16 cellular contexts compared by ENCODE assay signal in the genomic region with DNA sequence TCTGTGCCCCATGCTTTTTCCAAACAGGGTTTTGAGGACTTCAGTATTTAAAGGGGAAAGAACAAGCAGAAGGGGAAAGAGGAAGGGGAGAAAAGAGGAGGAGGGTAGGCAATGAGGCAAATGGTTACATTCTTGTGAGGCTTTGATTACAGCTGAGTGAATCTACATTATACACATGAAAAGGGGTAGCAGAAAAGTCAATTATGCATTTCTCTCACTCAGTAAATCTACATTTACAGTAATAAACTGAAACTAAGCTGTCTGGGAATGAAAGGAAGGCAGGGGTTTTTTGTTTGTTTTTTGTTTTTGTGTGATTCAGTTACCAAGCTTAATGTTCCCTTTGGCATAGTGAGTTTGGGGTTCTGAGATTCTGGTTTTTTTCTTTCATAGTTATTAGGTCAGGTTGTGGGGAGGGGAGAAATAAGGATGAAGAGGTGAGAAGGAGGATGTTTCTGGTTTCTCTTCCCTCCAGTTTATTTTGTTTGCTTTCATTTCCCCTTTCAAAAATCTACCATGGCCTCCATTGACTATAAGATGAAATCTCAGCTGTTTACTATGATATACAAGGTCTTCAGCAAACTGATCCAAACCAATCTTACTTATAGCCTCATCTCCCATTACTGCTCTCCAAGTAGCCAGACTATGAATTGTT. TPM values are rescaled to one million over a fixed set of nuclear protein-coding genes. Genes with fewer than 3 reads are reported as not detected.
DNase-seq lines count a peak whose midpoint lies in the region; ATAC-seq and TF ChIP-seq lines count a peak whose summit lies in the region.
"Had no signal": no experiment of that assay in that cellular context is flagged by ENCODE, and none has a peak within 500 bp of the region (broad histone marks: within the 10 kb centered on the region; RNA-seq: fewer than 3 reads in every experiment).

No MANE protein-coding gene starts in this region.

- no peaks in the 10 kb centered on the region for H3K79me1 ChIP-seq in mesenchymal stem cell (replicated peaks; ENCODE audit: low read length, poor library complexity, severe bottlenecking)

- H3K9ac ChIP-seq in mesenchymal stem cell (ENCODE audit: low read length): peak overlapping the region; percentile 20
- H3K9ac ChIP-seq: SK-N-SH had no signal

- H3K4me1 Mint-ChIP-seq in IgD-negative memory B cell: peaks cover 15 to 19% (median 18%) of the 10 kb centered on the region in 3 donors
- H3K4me1 Mint-ChIP-seq: activated naive CD4-positive, alpha-beta T cell treated with anti-CD3 and anti-CD28 coated beads, Interleukin-2, amount 50 U/mL, for 24 hours had no signal

- no peaks in the 10 kb centered on the region for H3K36me3 ChIP-seq in mesenchymal stem cell (ENCODE audit: control insufficient read depth in 1 of 2, insufficient read depth in 2 of 2, low read depth in 1 of 2, low read length in 2 of 2)
- H3K36me3 ChIP-seq: WERI-Rb-1 had no signal

- H2AFZ ChIP-seq in mesenchymal stem cell (ENCODE audit: low read depth, low read length): no peak overlapping the region

- H3K27ac Mint-ChIP-seq in IgD-negative memory B cell: peak overlapping the region; percentile 37 to 93 (median 60)
- H3K27ac Mint-ChIP-seq: activated naive CD4-positive, alpha-beta T cell treated with anti-CD3 and anti-CD28 coated beads, Interleukin-2, amount 50 U/mL, for 24 hours had no signal

- no peak overlapping the region for H2BK120ac ChIP-seq in mesenchymal stem cell (ENCODE audit: low read depth, low read length)

- no peaks in the 10 kb centered on the region for H3K36me3 Mint-ChIP-seq in IgD-negative memory B cell
- H3K36me3 Mint-ChIP-seq: activated naive CD4-positive, alpha-beta T cell treated with anti-CD3 and anti-CD28 coated beads, Interleukin-2, amount 50 U/mL, for 24 hours had no signal

- H3K27me3 Mint-ChIP-seq in IgD-negative memory B cell: no peaks in the 10 kb centered on the region

- no peak overlapping the region for H3K27ac ChIP-seq in mesenchymal stem cell (ENCODE audit: low read length, poor library complexity, severe bottlenecking)
- H3K27ac ChIP-seq in dorsolateral prefrontal cortex: no peak overlapping the region
- H3K27ac ChIP-seq: WERI-Rb-1 had no signal

- H3K14ac ChIP-seq in mesenchymal stem cell (ENCODE audit: low read length in 2 of 2): no peak overlapping the region

- peak overlapping the region in 1 of 4 donors; percentile 65 for H3K4me3 Mint-ChIP-seq in IgD-negative memory B cell
- H3K4me3 Mint-ChIP-seq: activated naive CD4-positive, alpha-beta T cell treated with anti-CD3 and anti-CD28 coated beads, Interleukin-2, amount 50 U/mL, for 24 hours had no signal

- DNase-seq in mesenchymal stem cell (no peak), NK-92 (lab: John Stamatoyannopoulos, UW; ENCODE audit: unreplicated experiment) (no peak), AG20443 (ENCODE audit: low spot score) (no peak), dorsolateral prefrontal cortex (no peak)
- DNase-seq: activated CD8-positive, alpha-beta memory T cell treated with anti-CD3 and anti-CD28 coated beads, Interleukin-2, amount 50 U/mL, for 4 hours; foreskin melanocyte; SK-N-SH; stimulated activated CD4-positive, alpha-beta T cell treated with anti-CD3 and anti-CD28 coated beads, Interleukin-4, amount 100 ng/mL, for 4 hours; stimulated activated naive CD4-positive, alpha-beta T cell; WERI-Rb-1 had no signal

- H3K4me2 ChIP-seq in mesenchymal stem cell (ENCODE audit: low read length, poor library complexity, severe bottlenecking): no peak overlapping the region
- H3K4me2 ChIP-seq: SK-N-SH had no signal

- H2AK5ac ChIP-seq in mesenchymal stem cell (ENCODE audit: low read length, severe bottlenecking): no peak overlapping the region

- no peak overlapping the region for H2BK5ac ChIP-seq in mesenchymal stem cell (ENCODE audit: low read depth, low read length, poor library complexity, severe bottlenecking)

- H3K23ac ChIP-seq in mesenchymal stem cell (ENCODE audit: low read length in 2 of 2): no peak overlapping the region

- no peak overlapping the region for H3K4ac ChIP-seq in mesenchymal stem cell (ENCODE audit: low read depth in 1 of 2, low read length in 2 of 2)

- no peak overlapping the region for H2BK12ac ChIP-seq in mesenchymal stem cell (ENCODE audit: low read length in 2 of 2)

- no peak overlapping the region for H3K18ac ChIP-seq in mesenchymal stem cell (ENCODE audit: low read depth in 1 of 2, low read length in 2 of 2)

- H3K27me3 ChIP-seq in mesenchymal stem cell (ENCODE audit: control insufficient read depth in 1 of 2, insufficient read depth in 1 of 2, low read length in 2 of 2) (no peaks in the 10 kb centered on the region), dorsolateral prefrontal cortex (no peaks in the 10 kb centered on the region)

- no peak overlapping the region for H4K8ac ChIP-seq in mesenchymal stem cell (ENCODE audit: low read length)

- intact Hi-C loops in dorsolateral prefrontal cortex (cut with DNase I): no loop called here

- no peak overlapping the region for H2BK15ac ChIP-seq in mesenchymal stem cell (ENCODE audit: low read depth, poor library complexity, severe bottlenecking)

- no peaks in the 10 kb centered on the region for H3K4me1 ChIP-seq in mesenchymal stem cell (ENCODE audit: control insufficient read depth, insufficient read depth, low read depth, low read length)

- TF ChIP-seq CTCF in dorsolateral prefrontal cortex (IDR thresholded peaks at IDR 0.05 in 54 of 56, conservative IDR thresholded peaks at IDR 0.05 in 2 of 56; ENCODE audit: low read depth in 1 of 56, partially characterized antibody in 56 of 56): no peak

- ATAC-seq in GM18505 (IDR thresholded peaks at IDR 0.05; ENCODE audit: unreplicated experiment) (peak; percentile 75), GM21529 (IDR thresholded peaks at IDR 0.05; ENCODE audit: unreplicated experiment) (peak; percentile 64), HG02970 (IDR thresholded peaks at IDR 0.05; ENCODE audit: low FRiP score, unreplicated experiment) (no peak)

- peaks cover 0 to 2% (median 0%) of the 10 kb centered on the region in 3 donors for H3K9me3 Mint-ChIP-seq in IgD-negative memory B cell
- H3K9me3 Mint-ChIP-seq: activated naive CD4-positive, alpha-beta T cell treated with anti-CD3 and anti-CD28 coated beads, Interleukin-2, amount 50 U/mL, for 24 hours had no signal

- no peak overlapping the region for H4K91ac ChIP-seq in mesenchymal stem cell (ENCODE audit: low read length)

- H3K4me3 ChIP-seq in mesenchymal stem cell (ENCODE audit: insufficient read depth in 1 of 2, low read depth in 1 of 2, low read length in 2 of 2) (no peak overlapping the region), dorsolateral prefrontal cortex (no peak overlapping the region)

- H3K9me3 ChIP-seq in mesenchymal stem cell (ENCODE audit: control insufficient read depth, low read length): no peaks in the 10 kb centered on the region
- H3K9me3 ChIP-seq: SK-N-SH had no signal

- TF ChIP-seq POLR2A in GM18505 (IDR thresholded peaks at IDR 0.05; ENCODE audit: borderline replicate concordance, extremely low read depth, insufficient read depth, insufficient read length): no peak

RNA-seq across cellular contexts. Expression of a gene that starts 18.7 kb away (rescaled TPM):
- polyA plus RNA-seq in IgD-negative memory B cell: not detected
- not detected for polyA plus RNA-seq in mesenchymal stem cell (2013, experiment 1 of 2)
- polyA plus RNA-seq in mesenchymal stem cell (2013, experiment 2 of 2): not detected
- under 1 TPM in 1 of 120 experiments, not detected in 119; 0.11 TPM for total RNA-seq in dorsolateral prefrontal cortex
- total RNA-seq: Daoy had no signal
- polyA plus RNA-seq: SK-N-SH had no signal

RNA-seq across cellular contexts. Expression of a gene that starts 42.6 kb away (rescaled TPM):
- polyA plus RNA-seq in IgD-negative memory B cell: 61.4 TPM
- 65.7 TPM for polyA plus RNA-seq in mesenchymal stem cell (2013, experiment 1 of 2)
- 74.5 TPM for polyA plus RNA-seq in mesenchymal stem cell (2013, experiment 2 of 2)
- total RNA-seq in dorsolateral prefrontal cortex: 10 to 100 TPM; 20.0 to 49.0 (median 31.9) TPM
